25 cellular contexts compared by ENCODE assay signal in genomic region chr1:1391225-1391624, GRCh38. TPM values are rescaled to one million over a fixed set of nuclear protein-coding genes. Genes with fewer than 3 reads are reported as not detected.
DNase-seq lines count a peak whose midpoint lies in the region; ATAC-seq, FAIRE-seq and TF ChIP-seq lines count a peak whose summit lies in the region.
"Had no signal": no experiment of that assay in that cellular context is flagged by ENCODE, and none has a peak within 500 bp of the region (broad histone marks: within the 10 kb centered on the region; RNA-seq: fewer than 3 reads in every experiment).

No MANE protein-coding gene starts in this region.

- no peak overlapping the region for H3K4ac ChIP-seq in IMR-90 (ENCODE audit: low read depth, low read length)

- TF ChIP-seq POLR2A in IMR-90 (IDR thresholded peaks at IDR 0.05; ENCODE audit: low read depth, low read length) (no peak), endothelial cell of umbilical vein (IDR thresholded peaks at IDR 0.05; ENCODE audit: low read depth, low read length) (no peak)

- H4K5ac ChIP-seq in IMR-90 (ENCODE audit: low read depth, low read length) = no peak overlapping the region

- H3K36me3 ChIP-seq in IMR-90 (ENCODE audit: control insufficient read depth, insufficient read depth, low read length) = peaks cover 73% of the 10 kb centered on the region
- peaks cover 42 to 59% of the 10 kb centered on the region in 2 experiments for H3K36me3 ChIP-seq in endothelial cell of umbilical vein (ENCODE audit: control insufficient read depth in 2 of 2, extremely low read depth in 1 of 2, insufficient read depth in 2 of 2, low read length in 2 of 2)

- POLR2A ChIA-PET in IMR-90 (lab: Charles Lee; ENCODE audit: unreplicated experiment) (interaction anchor here (0.6 kb wide), 1 partner anchor 33 kb away, joined by 3 read pairs; no protein-coding TSS in a partner anchor), endothelial cell of umbilical vein (lab: Charles Lee) (interaction anchor here (0.6 kb wide), 1 partner anchor 14 kb away, joined by 5 read pairs; no protein-coding TSS in a partner anchor)

- H2BK120ac ChIP-seq in IMR-90 (ENCODE audit: low read depth, low read length) = no peak overlapping the region

- no peak overlapping the region for H2BK15ac ChIP-seq in IMR-90 (ENCODE audit: low read depth, low read length)

- no peak overlapping the region for H3K4me3 Mint-ChIP-seq in activated naive CD8-positive, alpha-beta T cell
- H3K4me3 Mint-ChIP-seq in activated naive CD8-positive, alpha-beta T cell treated with anti-CD3 and anti-CD28 coated beads, Interleukin-2, amount 50 U/mL, for 24 hours = no peak overlapping the region
- H3K4me3 Mint-ChIP-seq: CD4-positive, alpha-beta T cell had no signal

- H3K9me3 Mint-ChIP-seq in activated naive CD8-positive, alpha-beta T cell (ENCODE audit: low read depth) = no peaks in the 10 kb centered on the region
- no peaks in the 10 kb centered on the region for H3K9me3 Mint-ChIP-seq in activated naive CD8-positive, alpha-beta T cell treated with anti-CD3 and anti-CD28 coated beads, Interleukin-2, amount 50 U/mL, for 24 hours
- H3K9me3 Mint-ChIP-seq: CD4-positive, alpha-beta T cell; IgD-negative memory B cell had no signal

- H4K8ac ChIP-seq in IMR-90 (ENCODE audit: low read depth in 2 of 2, low read length in 2 of 2) = no peak overlapping the region

- CTCF ChIA-PET in IMR-90 (lab: Yijun Ruan, JAX) = no interaction called here
- CTCF ChIA-PET in endothelial cell of umbilical vein (lab: Charles Lee) = interaction anchor here (1.4 kb wide), 1 partner anchor 49 kb away, joined by 3 read pairs; no protein-coding TSS in a partner anchor

- dilution Hi-C loops in IMR-90 (cut with HindIII; ENCODE audit: low sequenced_read_pairs, unreplicated experiment) = no loop called here
- dilution Hi-C loops in endothelial cell of umbilical vein (cut with MboI; ENCODE audit: extremely low pct_ligation_motif_present, low sequenced_read_pairs) = no loop called here

- BruUV-seq in IMR-90 (replicated peaks; lab: Mats Ljungman, UMichigan) (TSS peak; percentile 32), endothelial cell of umbilical vein (replicated peaks; lab: Mats Ljungman, UMichigan) (TSS peak; percentile 1)

- in situ Hi-C loops in IMR-90 (cut with MboI; ENCODE audit: low sequenced_read_pairs) = no loop called here

- H3K27ac ChIP-seq in IMR-90 (ENCODE audit: insufficient read depth, low read length) (no peak overlapping the region), endothelial cell of umbilical vein (ENCODE audit: insufficient read depth, low read depth, low read length) (no peak overlapping the region)
- H3K27ac ChIP-seq: Peyer's patch had no signal

- H3K4me3 ChIP-seq in IMR-90 (ENCODE audit: insufficient read depth, low read depth, low read length) (no peak overlapping the region), endothelial cell of umbilical vein (replicated peaks in 1 of 3; ENCODE audit: insufficient read depth in 1 of 3, low read depth in 1 of 3, low read length in 3 of 3) (no peak overlapping the region)
- H3K4me3 ChIP-seq: MG63, Peyer's patch had no signal

- peaks cover 6% of the 10 kb centered on the region for H3K36me3 Mint-ChIP-seq in activated naive CD8-positive, alpha-beta T cell
- peaks cover 78% of the 10 kb centered on the region for H3K36me3 Mint-ChIP-seq in activated naive CD8-positive, alpha-beta T cell treated with anti-CD3 and anti-CD28 coated beads, Interleukin-2, amount 50 U/mL, for 24 hours (ENCODE audit: low read depth)

- no peak overlapping the region for H2BK20ac ChIP-seq in IMR-90 (ENCODE audit: low read depth, low read length)

- TF ChIP-seq CTCF in IMR-90 (conservative IDR thresholded peaks at IDR 0.05; ENCODE audit: low read depth, low read length) = no peak
- no peak for TF ChIP-seq CTCF in endothelial cell of umbilical vein (IDR thresholded peaks at IDR 0.05; ENCODE audit: extremely low read depth in 1 of 2, insufficient read depth in 1 of 2, low read depth in 1 of 2, low read length in 2 of 2)

- H3K4me1 Mint-ChIP-seq in activated naive CD8-positive, alpha-beta T cell (ENCODE audit: low read depth) = peaks cover 13% of the 10 kb centered on the region
- peaks cover 14% of the 10 kb centered on the region for H3K4me1 Mint-ChIP-seq in activated naive CD8-positive, alpha-beta T cell treated with anti-CD3 and anti-CD28 coated beads, Interleukin-2, amount 50 U/mL, for 24 hours

- 100% methylated on average over 4 of the region's 12 CpGs; no CpG with 5 or more reads in 1 of the 2 experiments for WGBS in IMR-90 (ENCODE audit: extremely low coverage in 2 of 2, insufficient read length in 1 of 2), 2 experiments

- peak overlapping the region; percentile 54 for H3K27ac Mint-ChIP-seq in activated naive CD8-positive, alpha-beta T cell
- H3K27ac Mint-ChIP-seq in activated naive CD8-positive, alpha-beta T cell treated with anti-CD3 and anti-CD28 coated beads, Interleukin-2, amount 50 U/mL, for 24 hours = no peak overlapping the region
- H3K27ac Mint-ChIP-seq: CD4-positive, alpha-beta T cell; IgD-negative memory B cell had no signal

- ATAC-seq in activated naive CD8-positive, alpha-beta T cell treated with anti-CD3 and anti-CD28 coated beads, Interleukin-2, amount 50 U/mL, for 24 hours = no peak
- no peak for ATAC-seq in IMR-90 (ENCODE audit: low read depth)
- ATAC-seq in HG03135 (IDR thresholded peaks at IDR 0.05; ENCODE audit: unreplicated experiment) = no peak

- H3K9me3 ChIP-seq in IMR-90 (ENCODE audit: control insufficient read depth, insufficient read depth, low read length) = no peaks in the 10 kb centered on the region
- no peaks in the 10 kb centered on the region for H3K9me3 ChIP-seq in endothelial cell of umbilical vein (replicated peaks; ENCODE audit: control insufficient read depth, insufficient read depth, low read length)
- H3K9me3 ChIP-seq: Caco-2, MG63, Peyer's patch had no signal

- H4K91ac ChIP-seq in IMR-90 (ENCODE audit: insufficient read depth, low read depth, low read length) = no peak overlapping the region

- no peak for DNase-seq in activated naive CD8-positive, alpha-beta T cell treated with anti-CD3 and anti-CD28 coated beads, Interleukin-2, amount 50 U/mL, for 24 hours
- no peak for DNase-seq in IMR-90
- DNase-seq in endothelial cell of umbilical vein (ENCODE audit: low read depth, low spot score) = no peak
- peak; percentile 75 for DNase-seq in posterior vena cava (ENCODE audit: low spot score)
- no peak for DNase-seq in NCI-H1436 treated with DMSO at 0.1 percent for 48 hours (lab: John Stamatoyannopoulos, UW)
- DNase-seq in HCEC 1CT = no peak
- DNase-seq: Caco-2; CD4-positive, alpha-beta T cell; DMS153; GDM1; Kasumi-1; MG63; NCI-H1048; NCI-H146; NCI-H2081; NCI-H446 treated with DMSO at 0.1 percent for 48 hours; Peyer's patch; SHP77 had no signal

- H3K27me3 ChIP-seq in IMR-90 (ENCODE audit: control insufficient read depth, insufficient read depth, low read length) (no peaks in the 10 kb centered on the region), endothelial cell of umbilical vein (ENCODE audit: control insufficient read depth in 2 of 2, insufficient read depth in 2 of 2, low read length in 2 of 2) (no peaks in the 10 kb centered on the region)
- H3K27me3 ChIP-seq: MG63, Peyer's patch had no signal

- peaks cover 20 to 47% of the 10 kb centered on the region in 2 experiments for H3K79me1 ChIP-seq in IMR-90 (ENCODE audit: low read depth in 1 of 2, low read length in 2 of 2)

- H3K14ac ChIP-seq in IMR-90 (replicated peaks; ENCODE audit: low read depth, low read length) = no peak overlapping the region

- H3K4me2 ChIP-seq in IMR-90 (ENCODE audit: low read depth, low read length) (no peak overlapping the region), endothelial cell of umbilical vein (ENCODE audit: insufficient read depth, low read length) (no peak overlapping the region)

- no peaks in the 10 kb centered on the region for H3K27me3 Mint-ChIP-seq in activated naive CD8-positive, alpha-beta T cell
- H3K27me3 Mint-ChIP-seq in activated naive CD8-positive, alpha-beta T cell treated with anti-CD3 and anti-CD28 coated beads, Interleukin-2, amount 50 U/mL, for 24 hours = no peaks in the 10 kb centered on the region
- H3K27me3 Mint-ChIP-seq: CD4-positive, alpha-beta T cell; IgD-negative memory B cell had no signal

- H2AFZ ChIP-seq in IMR-90 (replicated peaks; ENCODE audit: low read length, poor library complexity) (no peak overlapping the region), endothelial cell of umbilical vein (ENCODE audit: low read depth, low read length) (no peak overlapping the region)

- no peak for TF ChIP-seq RAD21 in IMR-90 (IDR thresholded peaks at IDR 0.05; ENCODE audit: low read length)

- no peak overlapping the region for H2AK9ac ChIP-seq in IMR-90 (replicated peaks; ENCODE audit: low read depth, low read length, poor library complexity)

- intact Hi-C loops in IMR-90 (cut with micrococcal nuclease) (no loop called here), endothelial cell of umbilical vein (cut with micrococcal nuclease) (no loop called here), posterior vena cava (cut with DNase I) (no loop called here)

- H3K9ac ChIP-seq in IMR-90 (ENCODE audit: low read depth, low read length) (no peak overlapping the region), endothelial cell of umbilical vein (replicated peaks; ENCODE audit: extremely low read depth, insufficient read depth, low read length) (no peak overlapping the region)

- H3K4me1 ChIP-seq in IMR-90 (ENCODE audit: control insufficient read depth, insufficient read depth, low read length) = no peaks in the 10 kb centered on the region
- no peaks in the 10 kb centered on the region for H3K4me1 ChIP-seq in endothelial cell of umbilical vein (ENCODE audit: control insufficient read depth, extremely low read depth, insufficient read depth, low read length)
- H3K4me1 ChIP-seq: Caco-2, Peyer's patch had no signal

- peaks cover 22% of the 10 kb centered on the region for H3K79me2 ChIP-seq in endothelial cell of umbilical vein (ENCODE audit: control insufficient read depth, insufficient read depth, low read length)

- H3K23ac ChIP-seq in IMR-90 (ENCODE audit: low read depth, low read length) = no peak overlapping the region

- H3K18ac ChIP-seq in IMR-90 (ENCODE audit: low read depth, low read length) = no peak overlapping the region

- H3K9me1 ChIP-seq in IMR-90 (ENCODE audit: insufficient read depth, low read length) = no peaks in the 10 kb centered on the region
- no peaks in the 10 kb centered on the region for H3K9me1 ChIP-seq in endothelial cell of umbilical vein (replicated peaks; ENCODE audit: control insufficient read depth, extremely low read depth, insufficient read depth, low read length)

- no peak overlapping the region for H2AK5ac ChIP-seq in IMR-90 (ENCODE audit: low read depth, low read length)

- H3K56ac ChIP-seq in IMR-90 (ENCODE audit: extremely low read depth, insufficient read depth, low read length) = no peak overlapping the region

- FAIRE-seq in endothelial cell of umbilical vein (lab: Jason Lieb, UNC) = no peak
- FAIRE-seq: HTR-8/SVneo had no signal

- H4K20me1 ChIP-seq in IMR-90 (ENCODE audit: insufficient read depth, low read length) = peaks cover 26% of the 10 kb centered on the region; the same call in 1 of the 2 replicates
- H4K20me1 ChIP-seq in endothelial cell of umbilical vein (replicated peaks; ENCODE audit: control insufficient read depth, extremely low read depth, insufficient read depth, low read length) = no peaks in the 10 kb centered on the region

- H2BK5ac ChIP-seq in IMR-90 (ENCODE audit: low read depth, low read length, poor library complexity, severe bottlenecking) = no peak overlapping the region

RNA-seq across cellular contexts. Expression of gene CCNL2, which starts 7.9 kb away (rescaled TPM):
- 53.9 and 61.1 TPM in 2 replicates for total RNA-seq in IMR-90 (2012; rRNA removed)
- 209 and 239 TPM in 2 replicates for polyA plus RNA-seq in IMR-90 (2012; rRNA removed)
- polyA plus RNA-seq in IMR-90 (2012; cell fraction: cytosol; rRNA removed) = 37.1 and 43.3 TPM in 2 replicates
- 2,162 and 3,411 TPM in 2 replicates for polyA plus RNA-seq in IMR-90 (2012; cell fraction: nucleus; rRNA removed; ENCODE audit: low replicate concordance)
- total RNA-seq in endothelial cell of umbilical vein = 182 and 188 TPM in 2 replicates
- polyA plus RNA-seq in endothelial cell of umbilical vein = 174 and 209 TPM in 2 replicates
- 37.8 and 72.0 TPM in 2 replicates for polyA plus RNA-seq in endothelial cell of umbilical vein (2011; cell fraction: cytosol; rRNA removed)
- polyA plus RNA-seq in endothelial cell of umbilical vein (2011; cell fraction: nucleus; rRNA removed) = 2,097 and 2,168 TPM in 2 replicates
- polyA plus RNA-seq in endothelial cell of umbilical vein (2012) = 115 and 129 TPM in 2 replicates
- polyA minus RNA-seq in endothelial cell of umbilical vein = 138 and 145 TPM in 2 replicates
- 20.9 TPM for polyA minus RNA-seq in endothelial cell of umbilical vein (2011; cell fraction: cytosol; rRNA and poly(A)+ RNA removed)
- polyA minus RNA-seq in endothelial cell of umbilical vein (2011; cell fraction: nucleus; rRNA and poly(A)+ RNA removed) = 264 and 276 TPM in 2 replicates
- 100 to 1,000 TPM; 102 to 109 TPM for total RNA-seq in posterior vena cava

RNA-seq across cellular contexts. Expression of gene MRPL20, which starts 15.9 kb away (rescaled TPM):
- 141 and 149 TPM in 2 replicates for total RNA-seq in IMR-90 (2012; rRNA removed)
- polyA plus RNA-seq in IMR-90 (2012; rRNA removed) = 157 and 172 TPM in 2 replicates
- polyA plus RNA-seq in IMR-90 (2012; cell fraction: cytosol; rRNA removed) = 121 and 215 TPM in 2 replicates
- polyA plus RNA-seq in IMR-90 (2012; cell fraction: nucleus; rRNA removed; ENCODE audit: low replicate concordance) = 86.1 and 87.0 TPM in 2 replicates
- 125 and 134 TPM in 2 replicates for total RNA-seq in endothelial cell of umbilical vein
- polyA plus RNA-seq in endothelial cell of umbilical vein = 118 and 152 TPM in 2 replicates
- polyA plus RNA-seq in endothelial cell of umbilical vein (2011; cell fraction: cytosol; rRNA removed) = 165 TPM in 2 replicates
- 87.6 and 96.1 TPM in 2 replicates for polyA plus RNA-seq in endothelial cell of umbilical vein (2011; cell fraction: nucleus; rRNA removed)
- 128 and 191 TPM in 2 replicates for polyA plus RNA-seq in endothelial cell of umbilical vein (2012)
- 62.0 and 73.2 TPM in 2 replicates for polyA minus RNA-seq in endothelial cell of umbilical vein
- 103 TPM for polyA minus RNA-seq in endothelial cell of umbilical vein (2011; cell fraction: cytosol; rRNA and poly(A)+ RNA removed)
- 29.8 and 40.9 TPM in 2 replicates for polyA minus RNA-seq in endothelial cell of umbilical vein (2011; cell fraction: nucleus; rRNA and poly(A)+ RNA removed)
- 10 to 100 TPM; 69.7 to 75.0 TPM for total RNA-seq in posterior vena cava

RNA-seq across cellular contexts. Expression of gene AURKAIP1, which starts 16.2 kb away (rescaled TPM):
- 45.7 and 63.0 TPM in 2 replicates for total RNA-seq in IMR-90 (2012; rRNA removed)
- 107 and 129 TPM in 2 replicates for polyA plus RNA-seq in IMR-90 (2012; rRNA removed)
- 140 and 151 TPM in 2 replicates for polyA plus RNA-seq in IMR-90 (2012; cell fraction: cytosol; rRNA removed)
- 73.9 and 142 TPM in 2 replicates for polyA plus RNA-seq in IMR-90 (2012; cell fraction: nucleus; rRNA removed; ENCODE audit: low replicate concordance)
- total RNA-seq in endothelial cell of umbilical vein = 149 and 151 TPM in 2 replicates
- polyA plus RNA-seq in endothelial cell of umbilical vein = 73.3 and 96.2 TPM in 2 replicates
- 66.9 and 116 TPM in 2 replicates for polyA plus RNA-seq in endothelial cell of umbilical vein (2011; cell fraction: cytosol; rRNA removed)
- polyA plus RNA-seq in endothelial cell of umbilical vein (2011; cell fraction: nucleus; rRNA removed) = 57.0 and 59.4 TPM in 2 replicates
- 87.7 and 94.1 TPM in 2 replicates for polyA plus RNA-seq in endothelial cell of umbilical vein (2012)
- polyA minus RNA-seq in endothelial cell of umbilical vein = 14.6 and 17.3 TPM in 2 replicates
- 59.0 TPM for polyA minus RNA-seq in endothelial cell of umbilical vein (2011; cell fraction: cytosol; rRNA and poly(A)+ RNA removed)
- polyA minus RNA-seq in endothelial cell of umbilical vein (2011; cell fraction: nucleus; rRNA and poly(A)+ RNA removed) = 5.8 and 14.2 TPM in 2 replicates
- total RNA-seq in posterior vena cava = 10 to 100 TPM; 70.9 to 78.8 TPM

RNA-seq across cellular contexts. Expression of gene ANKRD65, which starts 29.9 kb away (rescaled TPM):
- total RNA-seq in IMR-90 (2012; rRNA removed) = under 0.01 TPM in 1 of 2 replicates, not detected in the other
- polyA plus RNA-seq in IMR-90 (2012; rRNA removed) = 0.09 and 0.11 TPM in 2 replicates
- polyA plus RNA-seq in IMR-90 (2012; cell fraction: cytosol; rRNA removed) = 0.03 and 0.10 TPM in 2 replicates
- 0.17 and 0.24 TPM in 2 replicates for polyA plus RNA-seq in IMR-90 (2012; cell fraction: nucleus; rRNA removed; ENCODE audit: low replicate concordance)
- 0.32 and 0.38 TPM in 2 replicates for total RNA-seq in endothelial cell of umbilical vein
- 0.15 and 0.18 TPM in 2 replicates for polyA plus RNA-seq in endothelial cell of umbilical vein
- polyA plus RNA-seq in endothelial cell of umbilical vein (2011; cell fraction: cytosol; rRNA removed) = 0.17 TPM in 2 replicates
- polyA plus RNA-seq in endothelial cell of umbilical vein (2011; cell fraction: nucleus; rRNA removed) = 0.14 and 0.22 TPM in 2 replicates
- polyA plus RNA-seq in endothelial cell of umbilical vein (2012) = 0.20 TPM in 1 of 2 replicates, not detected in the other
- polyA minus RNA-seq in endothelial cell of umbilical vein = not detected in 2 replicates
- not detected for polyA minus RNA-seq in endothelial cell of umbilical vein (2011; cell fraction: cytosol; rRNA and poly(A)+ RNA removed)
- polyA minus RNA-seq in endothelial cell of umbilical vein (2011; cell fraction: nucleus; rRNA and poly(A)+ RNA removed) = not detected in 2 replicates
- total RNA-seq in posterior vena cava = 1 to 10 TPM; 2.4 to 7.4 TPM
- total RNA-seq: A172; CD4-positive, alpha-beta T cell; Daoy; H7 had no signal
- polyA plus RNA-seq: IgD-negative memory B cell had no signal

RNA-seq across cellular contexts. Expression of gene MXRA8, which starts 32.9 kb away (rescaled TPM):
- total RNA-seq in IMR-90 (2012; rRNA removed) (92.5 and 97.8 TPM in 2 replicates), endothelial cell of umbilical vein (0.37 and 0.82 TPM in 2 replicates), posterior vena cava (100 to 1,000 TPM; 104 to 174 TPM)
- polyA plus RNA-seq in IMR-90 (2012; rRNA removed) (469 and 502 TPM in 2 replicates), endothelial cell of umbilical vein (1.9 and 2.2 TPM in 2 replicates)
- 392 and 634 TPM in 2 replicates for polyA plus RNA-seq in IMR-90 (2012; cell fraction: cytosol; rRNA removed)
- 1,013 and 2,455 TPM in 2 replicates for polyA plus RNA-seq in IMR-90 (2012; cell fraction: nucleus; rRNA removed; ENCODE audit: low replicate concordance)
- polyA plus RNA-seq in endothelial cell of umbilical vein (2011; cell fraction: cytosol; rRNA removed) = 0.74 and 1.1 TPM in 2 replicates
- 2.1 and 2.4 TPM in 2 replicates for polyA plus RNA-seq in endothelial cell of umbilical vein (2011; cell fraction: nucleus; rRNA removed)
- 0.55 and 0.75 TPM in 2 replicates for polyA plus RNA-seq in endothelial cell of umbilical vein (2012)
- 0.19 and 0.27 TPM in 2 replicates for polyA minus RNA-seq in endothelial cell of umbilical vein
- polyA minus RNA-seq in endothelial cell of umbilical vein (2011; cell fraction: cytosol; rRNA and poly(A)+ RNA removed) = not detected
- 0.63 TPM in 1 of 2 replicates, not detected in the other for polyA minus RNA-seq in endothelial cell of umbilical vein (2011; cell fraction: nucleus; rRNA and poly(A)+ RNA removed)
- polyA plus RNA-seq: IgD-negative memory B cell had no signal
